In genomic region chr10:11140963-11141362, GRCh38 we compare ENCODE assay signal across 16 cellular contexts.
DNase-seq lines count a peak whose midpoint lies in the region; ATAC-seq lines count a peak whose summit lies in the region.
"Had no signal": no experiment of that assay in that cellular context is flagged by ENCODE, and none has a peak within 500 bp of the region (broad histone marks: within the 10 kb centered on the region; RNA-seq: fewer than 3 reads in every experiment).

No MANE protein-coding gene starts in this region.

- peaks cover 4% of the 10 kb centered on the region for H3K9me3 Mint-ChIP-seq in activated CD4-positive, alpha-beta T cell treated with anti-CD3 and anti-CD28 coated beads, Interleukin-2, amount 10 ng/mL, durations not matched to agents 24 days and 14 days
- peaks cover 3% of the 10 kb centered on the region for H3K9me3 Mint-ChIP-seq in T-helper 2 cell treated with Interferon-gamma antibody and Interleukin-4, amounts not matched to agents 5 μg/mL and 100 μg/mL, for 36 hours
- H3K9me3 Mint-ChIP-seq in central memory CD8-positive, alpha-beta T cell, result no peaks in the 10 kb centered on the region
- H3K9me3 Mint-ChIP-seq in stimulated activated effector memory CD8-positive, alpha-beta T cell treated with anti-CD3 and anti-CD28 coated beads, Interleukin-12 subunit alpha, Interleukin-12 subunit beta, amount 100 ng/mL, for 72 hours, result no peaks in the 10 kb centered on the region

- H3K36me3 Mint-ChIP-seq in activated CD4-positive, alpha-beta T cell treated with anti-CD3 and anti-CD28 coated beads, Interleukin-2, amount 10 ng/mL, durations not matched to agents 24 days and 14 days (ENCODE audit: low read depth), result peaks cover 1% of the 10 kb centered on the region
- peaks cover 7% of the 10 kb centered on the region for H3K36me3 Mint-ChIP-seq in T-helper 2 cell treated with Interferon-gamma antibody and Interleukin-4, amounts not matched to agents 5 μg/mL and 100 μg/mL, for 36 hours (ENCODE audit: low read depth)
- H3K36me3 Mint-ChIP-seq in central memory CD8-positive, alpha-beta T cell (ENCODE audit: insufficient read depth), result peaks cover 11% of the 10 kb centered on the region
- H3K36me3 Mint-ChIP-seq in stimulated activated effector memory CD8-positive, alpha-beta T cell treated with anti-CD3 and anti-CD28 coated beads, Interleukin-12 subunit alpha, Interleukin-12 subunit beta, amount 100 ng/mL, for 72 hours, result no peaks in the 10 kb centered on the region

- DNase-seq in activated CD4-positive, alpha-beta T cell treated with anti-CD3 and anti-CD28 coated beads, Interleukin-2, amount 10 ng/mL, durations not matched to agents 24 days and 14 days, result no peak
- DNase-seq in activated CD4-positive, alpha-beta T cell treated with anti-CD3 and anti-CD28 coated beads for 4 hours, result no peak
- no peak for DNase-seq in T-helper 2 cell treated with Interferon-gamma antibody and Interleukin-4, amounts not matched to agents 5 μg/mL and 100 μg/mL, for 36 hours (ENCODE audit: low spot score)
- no peak for DNase-seq in central memory CD8-positive, alpha-beta T cell (ENCODE audit: low spot score in 2 of 2)
- DNase-seq in stimulated activated effector memory CD8-positive, alpha-beta T cell treated with anti-CD3 and anti-CD28 coated beads, Interleukin-12 subunit alpha, Interleukin-12 subunit beta, amount 100 ng/mL, for 72 hours (ENCODE audit: low spot score in 2 of 2), result no peak
- DNase-seq in NCI-H69 (lab: John Stamatoyannopoulos, UW), result no peak
- DNase-seq: colonic mucosa; foreskin melanocyte; NCI-H1436 treated with DMSO at 0.1 percent for 48 hours; right cardiac atrium; stimulated activated CD4-positive, alpha-beta T cell treated with anti-CD3 and anti-CD28 coated beads, Interleukin-15, amount 100 ng/mL, for 24 hours; stomach had no signal

- H3K4me3 Mint-ChIP-seq in activated CD4-positive, alpha-beta T cell treated with anti-CD3 and anti-CD28 coated beads, Interleukin-2, amount 10 ng/mL, durations not matched to agents 24 days and 14 days, result peak overlapping the region; percentile 55
- peak overlapping the region; percentile 63 for H3K4me3 Mint-ChIP-seq in T-helper 2 cell treated with Interferon-gamma antibody and Interleukin-4, amounts not matched to agents 5 μg/mL and 100 μg/mL, for 36 hours
- no peak overlapping the region for H3K4me3 Mint-ChIP-seq in central memory CD8-positive, alpha-beta T cell
- no peak overlapping the region for H3K4me3 Mint-ChIP-seq in stimulated activated effector memory CD8-positive, alpha-beta T cell treated with anti-CD3 and anti-CD28 coated beads, Interleukin-12 subunit alpha, Interleukin-12 subunit beta, amount 100 ng/mL, for 72 hours

- ATAC-seq in central memory CD8-positive, alpha-beta T cell (replicated peaks; ENCODE audit: extremely low read depth, poor library complexity, severe bottlenecking), result no peak
- ATAC-seq in stimulated activated effector memory CD8-positive, alpha-beta T cell treated with anti-CD3 and anti-CD28 coated beads, Interleukin-12 subunit alpha, Interleukin-12 subunit beta, amount 100 ng/mL, for 72 hours, result peak; percentile 52
- ATAC-seq in GM19324 (IDR thresholded peaks at IDR 0.05; ENCODE audit: low FRiP score, unreplicated experiment) (no peak), HG03469 (IDR thresholded peaks at IDR 0.05; ENCODE audit: unreplicated experiment) (no peak)
- ATAC-seq: A549, HCT116, right cardiac atrium had no signal

- peak overlapping the region; percentile 64 for H3K27ac Mint-ChIP-seq in activated CD4-positive, alpha-beta T cell treated with anti-CD3 and anti-CD28 coated beads, Interleukin-2, amount 10 ng/mL, durations not matched to agents 24 days and 14 days
- peak overlapping the region; percentile 93 for H3K27ac Mint-ChIP-seq in T-helper 2 cell treated with Interferon-gamma antibody and Interleukin-4, amounts not matched to agents 5 μg/mL and 100 μg/mL, for 36 hours
- peak overlapping the region; percentile 93 for H3K27ac Mint-ChIP-seq in central memory CD8-positive, alpha-beta T cell (ENCODE audit: low read depth)
- peak overlapping the region; percentile 98 for H3K27ac Mint-ChIP-seq in stimulated activated effector memory CD8-positive, alpha-beta T cell treated with anti-CD3 and anti-CD28 coated beads, Interleukin-12 subunit alpha, Interleukin-12 subunit beta, amount 100 ng/mL, for 72 hours

- H3K4me1 Mint-ChIP-seq in activated CD4-positive, alpha-beta T cell treated with anti-CD3 and anti-CD28 coated beads, Interleukin-2, amount 10 ng/mL, durations not matched to agents 24 days and 14 days, result peaks cover 46% of the 10 kb centered on the region
- H3K4me1 Mint-ChIP-seq in T-helper 2 cell treated with Interferon-gamma antibody and Interleukin-4, amounts not matched to agents 5 μg/mL and 100 μg/mL, for 36 hours (ENCODE audit: low read depth), result peaks cover 62% of the 10 kb centered on the region
- H3K4me1 Mint-ChIP-seq in central memory CD8-positive, alpha-beta T cell, result peaks cover 54% of the 10 kb centered on the region
- peaks cover 50% of the 10 kb centered on the region for H3K4me1 Mint-ChIP-seq in stimulated activated effector memory CD8-positive, alpha-beta T cell treated with anti-CD3 and anti-CD28 coated beads, Interleukin-12 subunit alpha, Interleukin-12 subunit beta, amount 100 ng/mL, for 72 hours

- H3K27me3 Mint-ChIP-seq in activated CD4-positive, alpha-beta T cell treated with anti-CD3 and anti-CD28 coated beads, Interleukin-2, amount 10 ng/mL, durations not matched to agents 24 days and 14 days, result no peaks in the 10 kb centered on the region
- H3K27me3 Mint-ChIP-seq in T-helper 2 cell treated with Interferon-gamma antibody and Interleukin-4, amounts not matched to agents 5 μg/mL and 100 μg/mL, for 36 hours (ENCODE audit: low read depth), result no peaks in the 10 kb centered on the region
- no peaks in the 10 kb centered on the region for H3K27me3 Mint-ChIP-seq in central memory CD8-positive, alpha-beta T cell

- intact Hi-C loops in activated CD4-positive, alpha-beta T cell treated with anti-CD3 and anti-CD28 coated beads, Interleukin-2, amount 10 ng/mL, durations not matched to agents 24 days and 14 days (cut with micrococcal nuclease), result no loop called here

Comparison
In these comparisons a context has a peak if more than half of its experiments do, and no peak if none do; other contexts are left out.
1. H3K4me3 Mint-ChIP-seq: peak in activated CD4-positive, alpha-beta T cell treated with anti-CD3 and anti-CD28 coated beads, Interleukin-2, amount 10 ng/mL, durations not matched to agents 24 days and 14 days (single experiment) and T-helper 2 cell treated with Interferon-gamma antibody and Interleukin-4, amounts not matched to agents 5 μg/mL and 100 μg/mL, for 36 hours (single experiment); none in central memory CD8-positive, alpha-beta T cell (single experiment) and stimulated activated effector memory CD8-positive, alpha-beta T cell treated with anti-CD3 and anti-CD28 coated beads, Interleukin-12 subunit alpha, Interleukin-12 subunit beta, amount 100 ng/mL, for 72 hours (single experiment).
2. Peak in every context shown above with its lines, with median percentiles within 50 percentile points of each other: H3K27ac Mint-ChIP-seq.